ENCODE assay signal across 29 cellular contexts in the genomic region with DNA sequence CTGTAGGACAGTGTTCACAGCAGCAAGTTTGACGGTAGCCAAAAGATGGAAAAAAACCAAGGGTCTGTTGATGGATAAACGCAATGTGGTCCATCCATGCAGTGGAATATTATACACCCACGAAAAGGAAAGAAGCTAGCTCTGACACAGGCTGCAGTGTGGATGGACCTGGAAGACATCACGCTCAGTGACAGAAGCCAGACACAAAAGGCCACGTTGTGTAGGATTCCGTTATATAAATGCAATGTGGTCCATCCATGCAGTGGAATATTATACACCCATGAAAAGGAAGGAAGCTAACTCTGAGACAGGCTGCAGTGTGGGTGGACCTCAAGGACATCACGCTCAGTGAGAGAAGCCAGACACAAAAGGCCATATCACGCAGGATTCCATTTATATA.
"Had no signal": no experiment of that assay in that cellular context is flagged by ENCODE, and none has a peak within 500 bp of the region (broad histone marks: within the 10 kb centered on the region; RNA-seq: fewer than 3 reads in every experiment).

No MANE protein-coding gene starts in this region.

- H3K4me3 ChIP-seq: colonic mucosa, coronary artery, dorsolateral prefrontal cortex, esophagus muscularis mucosa, esophagus squamous epithelium, gastrocnemius medialis, gastroesophageal sphincter, heart left ventricle, heart right ventricle, hepatocyte had no signal

- H3K27me3 ChIP-seq: colonic mucosa, foreskin keratinocyte, gastrocnemius medialis, heart left ventricle, hepatocyte had no signal

- H3K27ac Mint-ChIP-seq: dendritic cell treated with granulocyte-macrophage colony-stimulating factor and Interleukin-4, amounts not matched to agents 40 ng/mL and 50 ng/mL, for 4 days; effector memory CD8-positive, alpha-beta T cell; endodermal cell had no signal

- H3K4me2 ChIP-seq: hepatocyte had no signal

- H3K27me3 Mint-ChIP-seq: dendritic cell treated with granulocyte-macrophage colony-stimulating factor and Interleukin-4, amounts not matched to agents 40 ng/mL and 50 ng/mL, for 4 days; effector memory CD8-positive, alpha-beta T cell had no signal

- H2AFZ ChIP-seq: hepatocyte had no signal

- H3K4me1 ChIP-seq: colonic mucosa, esophagus muscularis mucosa, esophagus squamous epithelium, foreskin keratinocyte, gastrocnemius medialis, gastroesophageal sphincter, heart left ventricle, heart right ventricle had no signal

- H3K27ac ChIP-seq: colonic mucosa, coronary artery, dorsolateral prefrontal cortex, epithelial cell of prostate, esophagus muscularis mucosa, esophagus squamous epithelium, foreskin keratinocyte, gastrocnemius medialis, gastroesophageal sphincter, heart left ventricle, heart right ventricle, hepatocyte had no signal

- H3K36me3 ChIP-seq: colonic mucosa, esophagus muscularis mucosa, esophagus squamous epithelium, gastrocnemius medialis, gastroesophageal sphincter, heart left ventricle, heart right ventricle had no signal

- H3K4me1 Mint-ChIP-seq: endodermal cell had no signal

- DNase-seq: colonic mucosa; cortex of kidney; dermis blood vessel endothelial cell; dorsolateral prefrontal cortex; effector CD4-positive, alpha-beta T cell; effector CD8-positive, alpha-beta T cell; effector memory CD4-positive, alpha-beta T cell; effector memory CD8-positive, alpha-beta T cell; endodermal cell; erythroblast; esophagus squamous epithelium; foreskin keratinocyte; foreskin melanocyte; gastrocnemius medialis; glutamatergic neuron; head of caudate nucleus; heart left ventricle; heart right ventricle had no signal

- H3K9me3 ChIP-seq: colonic mucosa, gastrocnemius medialis had no signal

- H3K79me2 ChIP-seq: hepatocyte had no signal

- ATAC-seq: effector memory CD8-positive, alpha-beta T cell; esophagus mucosa; foreskin keratinocyte; gastrocnemius medialis; gastroesophageal sphincter; heart left ventricle; heart right ventricle had no signal

- FAIRE-seq: colon, endometrium, endothelial cell of umbilical vein, frontal cortex had no signal

- H3K4me3 Mint-ChIP-seq: dendritic cell treated with granulocyte-macrophage colony-stimulating factor and Interleukin-4, amounts not matched to agents 40 ng/mL and 50 ng/mL, for 4 days; effector memory CD8-positive, alpha-beta T cell; endodermal cell had no signal
